ENCODE assay signal across 19 cellular contexts in genomic region chr18:77359561-77360314, GRCh38.
DNase-seq lines count a peak whose midpoint lies in the region; ATAC-seq, FAIRE-seq and TF ChIP-seq lines count a peak whose summit lies in the region.
"Had no signal": no experiment of that assay in that cellular context is flagged by ENCODE, and none has a peak within 500 bp of the region (broad histone marks: within the 10 kb centered on the region; RNA-seq: fewer than 3 reads in every experiment).

No MANE protein-coding gene starts in this region.

- peak overlapping the region; percentile 25 for H3K4me2 ChIP-seq in Karpas-422 (ENCODE audit: low read depth, low read length, poor library complexity, severe bottlenecking)

- H3K27me3 ChIP-seq in Karpas-422 (ENCODE audit: low read length): no peaks in the 10 kb centered on the region; the same call in 1 of the 2 replicates
- H3K27me3 ChIP-seq in endodermal cell (ENCODE audit: control insufficient read depth, insufficient read depth, low read length, poor library complexity, severe bottlenecking): no peaks in the 10 kb centered on the region
- H3K27me3 ChIP-seq: BE2C had no signal

- H3K9ac ChIP-seq in Karpas-422 (ENCODE audit: low read length): no peak overlapping the region
- H3K9ac ChIP-seq in endodermal cell (ENCODE audit: extremely low read depth, low read length, poor library complexity, severe bottlenecking): no peak overlapping the region

- H3K36me3 ChIP-seq in Karpas-422 (ENCODE audit: insufficient read depth, low read length): no peaks in the 10 kb centered on the region
- H3K36me3 ChIP-seq in endodermal cell (ENCODE audit: control insufficient read depth, insufficient read depth, low read length): no peaks in the 10 kb centered on the region
- H3K36me3 ChIP-seq: BE2C, HAP-1 had no signal

- H3K36me3 Mint-ChIP-seq in endodermal cell (ENCODE audit: low read depth): no peaks in the 10 kb centered on the region
- peaks cover 3% of the 10 kb centered on the region for H3K36me3 Mint-ChIP-seq in progenitor cell of endocrine pancreas (ENCODE audit: insufficient read depth)

- H3K27ac Mint-ChIP-seq in endodermal cell (no peak overlapping the region), progenitor cell of endocrine pancreas (no peak overlapping the region)
- H3K27ac Mint-ChIP-seq: T-helper 1 cell treated with Interleukin-12 subunit alpha and Interleukin-12 subunit beta and Interleukin-4 antibody, amounts not matched to agents 30 μg/mL and 1 μg/mL, for 36 hours had no signal

- peak; percentile 85 for FAIRE-seq in D721Med (lab: Jason Lieb, UNC)

- TF ChIP-seq CTCF in D721Med (IDR thresholded peaks at IDR 0.05; ENCODE audit: insufficient read depth, missing control alignments): no peak
- TF ChIP-seq CTCF in endodermal cell (conservative IDR thresholded peaks at IDR 0.05): no peak
- no peak for TF ChIP-seq CTCF in progenitor cell of endocrine pancreas (IDR thresholded peaks at IDR 0.05; ENCODE audit: unreplicated experiment)

- H3K4me1 ChIP-seq in Karpas-422 (ENCODE audit: low read length) (peaks cover 20% of the 10 kb centered on the region), endodermal cell (ENCODE audit: control insufficient read depth, insufficient read depth, low read length) (no peaks in the 10 kb centered on the region)
- H3K4me1 ChIP-seq: BE2C, HAP-1 had no signal

- no peak for DNase-seq in D721Med (ENCODE audit: insufficient read length, low spot score)
- no peak for DNase-seq in Karpas-422
- DNase-seq in endodermal cell: no peak
- DNase-seq in progenitor cell of endocrine pancreas (ENCODE audit: low spot score, unreplicated experiment): no peak
- DNase-seq in stimulated activated CD4-positive, alpha-beta T cell treated with anti-CD3 and anti-CD28 coated beads, Interleukin-4, amount 100 ng/mL, for 24 hours: no peak
- DNase-seq: BE2C; Calu3; CD4-positive, alpha-beta memory T cell; KG1; NCI-H1092; NCI-H2081 treated with DMSO at 0.1 percent for 48 hours; NCI-H510A treated with DMSO at 0.1 percent for 48 hours; SHP77 treated with DMSO at 0.1 percent for 48 hours had no signal

- 78 to 100% methylated on average over 1 to 3 of the region's 4 CpGs for WGBS in endodermal cell (ENCODE audit: insufficient coverage in 1 of 2, insufficient read length in 1 of 2), 2 experiments

- peak overlapping the region; percentile 6 for H3K4me3 ChIP-seq in Karpas-422 (ENCODE audit: low read length)
- H3K4me3 ChIP-seq in endodermal cell (ENCODE audit: low read length): no peak overlapping the region
- H3K4me3 ChIP-seq: HAP-1 had no signal

- H3K79me2 ChIP-seq in Karpas-422 (ENCODE audit: low read length): no peaks in the 10 kb centered on the region

- H3K9me2 ChIP-seq in Karpas-422 (replicated peaks; ENCODE audit: insufficient read depth, low read length): no peaks in the 10 kb centered on the region

- no peak overlapping the region for H2AFZ ChIP-seq in Karpas-422 (ENCODE audit: low read length)

- ATAC-seq in GM18502 (IDR thresholded peaks at IDR 0.05; ENCODE audit: poor library complexity, unreplicated experiment) (peak; percentile 36), GM18909 (IDR thresholded peaks at IDR 0.05; ENCODE audit: poor library complexity, unreplicated experiment) (peak; percentile 18), HG03439 (IDR thresholded peaks at IDR 0.05; ENCODE audit: unreplicated experiment) (no peak)
- ATAC-seq: SK-N-SH treated with all-trans-retinoic acid at 6 μM for 48 hours had no signal

- H4K20me1 ChIP-seq in Karpas-422 (ENCODE audit: insufficient read depth, low read depth, low read length): no peaks in the 10 kb centered on the region

- H3K9me3 ChIP-seq in Karpas-422 (ENCODE audit: low read length) (no peaks in the 10 kb centered on the region), endodermal cell (ENCODE audit: control insufficient read depth, low read length) (no peaks in the 10 kb centered on the region)
- H3K9me3 ChIP-seq: BE2C had no signal

- H3K27me3 Mint-ChIP-seq in endodermal cell (ENCODE audit: insufficient read depth): no peaks in the 10 kb centered on the region
- H3K27me3 Mint-ChIP-seq in progenitor cell of endocrine pancreas: no peaks in the 10 kb centered on the region

- no peak overlapping the region for H3K4me3 Mint-ChIP-seq in endodermal cell
- H3K4me3 Mint-ChIP-seq in progenitor cell of endocrine pancreas (ENCODE audit: low read depth): no peak overlapping the region
- H3K4me3 Mint-ChIP-seq: CD4-positive, alpha-beta memory T cell; T-helper 1 cell treated with Interleukin-12 subunit alpha and Interleukin-12 subunit beta and Interleukin-4 antibody, amounts not matched to agents 30 μg/mL and 1 μg/mL, for 36 hours had no signal

- H3K9me3 Mint-ChIP-seq in endodermal cell (peaks cover 30% of the 10 kb centered on the region), progenitor cell of endocrine pancreas (ENCODE audit: low read depth) (peaks cover 18% of the 10 kb centered on the region)

- H3K4me1 Mint-ChIP-seq in endodermal cell (no peaks in the 10 kb centered on the region), progenitor cell of endocrine pancreas (ENCODE audit: low read depth) (peaks cover 16% of the 10 kb centered on the region)
- H3K4me1 Mint-ChIP-seq: CD4-positive, alpha-beta memory T cell had no signal

- H3K27ac ChIP-seq in Karpas-422 (ENCODE audit: low read length): peak overlapping the region; percentile 74
- H3K27ac ChIP-seq in endodermal cell (ENCODE audit: low read depth, low read length): no peak overlapping the region
